8 cellular contexts compared by ENCODE assay signal in genomic region chr4:102612824-102613366, GRCh38.
DNase-seq lines count a peak whose midpoint lies in the region; ATAC-seq and TF ChIP-seq lines count a peak whose summit lies in the region.
"Had no signal": no experiment of that assay in that cellular context is flagged by ENCODE, and none has a peak within 500 bp of the region (broad histone marks: within the 10 kb centered on the region; RNA-seq: fewer than 3 reads in every experiment).

No MANE protein-coding gene starts in this region.

- ATAC-seq in HG02852 (IDR thresholded peaks at IDR 0.05; ENCODE audit: unreplicated experiment): peak; percentile 40
- no peak for ATAC-seq in HG03135 (IDR thresholded peaks at IDR 0.05; ENCODE audit: unreplicated experiment)

- peak overlapping the region; percentile 78 for H3K4me3 Mint-ChIP-seq in endothelial cell (ENCODE audit: unreplicated experiment)

- no peak overlapping the region for H3K4me3 ChIP-seq in esophagus muscularis mucosa

- TF ChIP-seq EP300 in esophagus muscularis mucosa (IDR thresholded peaks at IDR 0.05): no peak

- H3K9me3 ChIP-seq in esophagus muscularis mucosa: no peaks in the 10 kb centered on the region

- no peak for TF ChIP-seq CTCF in endothelial cell (IDR thresholded peaks at IDR 0.05; ENCODE audit: unreplicated experiment)
- TF ChIP-seq CTCF in esophagus muscularis mucosa (IDR thresholded peaks at IDR 0.05): no peak

- H3K36me3 Mint-ChIP-seq in endothelial cell (ENCODE audit: low read depth, unreplicated experiment): peaks cover 72% of the 10 kb centered on the region

- intact Hi-C loops in esophagus muscularis mucosa (cut with DNase I): loop anchor here (10.0 kb wide), 1 partner anchor 158 kb away; no protein-coding TSS in a partner anchor

- DNase-seq in activated CD4-positive, alpha-beta T cell treated with anti-CD3 and anti-CD28 coated beads for 4 hours: peak; percentile 53 to 54
- DNase-seq in endothelial cell (ENCODE audit: low spot score) (no peak), esophagus muscularis mucosa (ENCODE audit: extremely low spot score) (no peak), DMS79 treated with DMSO at 0.1 percent for 48 hours (lab: John Stamatoyannopoulos, UW) (no peak)
- peak; percentile 37 for DNase-seq in stimulated activated naive CD4-positive, alpha-beta T cell treated with Interleukin-2 at 50 U/mL for 16 hours (lab: John Stamatoyannopoulos, UW)
- DNase-seq: NCI-H1417 had no signal

- no peaks in the 10 kb centered on the region for H3K9me3 Mint-ChIP-seq in endothelial cell (ENCODE audit: unreplicated experiment)

- peak overlapping the region; percentile 94 for H3K27ac Mint-ChIP-seq in endothelial cell (ENCODE audit: unreplicated experiment)

- peaks cover 4% of the 10 kb centered on the region for H3K27me3 Mint-ChIP-seq in endothelial cell (ENCODE audit: unreplicated experiment)

- H3K4me1 ChIP-seq in esophagus muscularis mucosa: peaks cover 0 to 3% (median 0%) of the 10 kb centered on the region in 4 donors

- no peak for TF ChIP-seq POLR2A in esophagus muscularis mucosa (IDR thresholded peaks at IDR 0.05; ENCODE audit: low read depth)

- H3K4me1 Mint-ChIP-seq in endothelial cell (ENCODE audit: unreplicated experiment): peaks cover 49% of the 10 kb centered on the region

- peaks cover 52 to 93% (median 81%) of the 10 kb centered on the region in 4 donors for H3K36me3 ChIP-seq in esophagus muscularis mucosa

- no peaks in the 10 kb centered on the region for H3K27me3 ChIP-seq in esophagus muscularis mucosa

- WGBS in esophagus muscularis mucosa: 67% methylated on average over 11 of the region's 11 CpGs

- H3K27ac ChIP-seq in esophagus muscularis mucosa (replicated peaks in 1 of 4): peak overlapping the region in 1 of 4 donors; percentile 11

Comparison
In these comparisons a context has a peak if more than half of its experiments do, and no peak if none do; other contexts are left out.
1. DNase-seq: peak in activated CD4-positive, alpha-beta T cell treated with anti-CD3 and anti-CD28 coated beads for 4 hours (2 of 2) and stimulated activated naive CD4-positive, alpha-beta T cell treated with Interleukin-2 at 50 U/mL for 16 hours (single experiment); none in endothelial cell (single experiment), esophagus muscularis mucosa (single experiment) and DMS79 treated with DMSO at 0.1 percent for 48 hours (single experiment).